17 cellular contexts compared by ENCODE assay signal in genomic region chr10:29329420-29329819, GRCh38. TPM values are rescaled to one million over a fixed set of nuclear protein-coding genes. Genes with fewer than 3 reads are reported as not detected.
A peak's percentile ranks its signal among the peaks of the same experiment; 100 is the strongest.
DNase-seq lines count a peak whose midpoint lies in the region; ATAC-seq lines count a peak whose summit lies in the region.
"Had no signal": no experiment of that assay in that cellular context is flagged by ENCODE, and none has a peak within 500 bp of the region (broad histone marks: within the 10 kb centered on the region; RNA-seq: fewer than 3 reads in every experiment).

No MANE protein-coding gene starts in this region.

- H3K36me3 Mint-ChIP-seq in stimulated activated naive B cell treated with anti-CD40 and anti-IgM and Interleukin-4, amounts not matched to agents 10 μg/mL and 1 μg/mL and 100 μg/mL, for 72 hours, result no peaks in the 10 kb centered on the region
- H3K36me3 Mint-ChIP-seq: stimulated activated effector memory CD8-positive, alpha-beta T cell treated with anti-CD3 and anti-CD28 coated beads, Interleukin-12 subunit alpha, Interleukin-12 subunit beta, amount 100 ng/mL, for 72 hours had no signal

- no peaks in the 10 kb centered on the region for H3K4me1 Mint-ChIP-seq in stimulated activated naive B cell treated with anti-CD40 and anti-IgM and Interleukin-4, amounts not matched to agents 10 μg/mL and 1 μg/mL and 100 μg/mL, for 72 hours
- H3K4me1 Mint-ChIP-seq: activated CD4-positive, alpha-beta memory T cell treated with anti-CD3 and anti-CD28 coated beads, Interleukin-2, amount 10 ng/mL, durations not matched to agents 7 days and 5 days; stimulated activated effector memory CD8-positive, alpha-beta T cell treated with anti-CD3 and anti-CD28 coated beads, Interleukin-12 subunit alpha, Interleukin-12 subunit beta, amount 100 ng/mL, for 72 hours had no signal

- ATAC-seq in GM18511 (IDR thresholded peaks at IDR 0.05; ENCODE audit: unreplicated experiment) (no peak), GM18519 (IDR thresholded peaks at IDR 0.05; ENCODE audit: low FRiP score, unreplicated experiment) (no peak)
- no peak for ATAC-seq in stimulated activated naive B cell treated with anti-CD40 and anti-IgM and Interleukin-4, amounts not matched to agents 10 μg/mL and 1 μg/mL and 100 μg/mL, for 72 hours (replicated peaks)
- ATAC-seq: foreskin keratinocyte; stimulated activated effector memory CD8-positive, alpha-beta T cell treated with anti-CD3 and anti-CD28 coated beads, Interleukin-12 subunit alpha, Interleukin-12 subunit beta, amount 100 ng/mL, for 72 hours had no signal

- DNase-seq in GM03348 (ENCODE audit: low spot score), result peak; percentile 24
- peak; percentile 29 for DNase-seq in NCI-H2029 (lab: John Stamatoyannopoulos, UW)
- DNase-seq in fibroblast of peridontal ligament (ENCODE audit: extremely low read depth), result peak; percentile 33
- peak; percentile 59 for DNase-seq in renal cortical epithelial cell (ENCODE audit: low read depth)
- no peak for DNase-seq in HUDEP-2 (lab: John Stamatoyannopoulos, UW; ENCODE audit: unreplicated experiment in 76 of 76)
- DNase-seq in stimulated activated naive B cell treated with anti-CD40 and anti-IgM and Interleukin-4, amounts not matched to agents 10 μg/mL and 1 μg/mL and 100 μg/mL, for 72 hours, result no peak
- DNase-seq: activated CD4-positive, alpha-beta memory T cell treated with anti-CD3 and anti-CD28 coated beads, Interleukin-2, amount 10 ng/mL, durations not matched to agents 7 days and 5 days; anterior cingulate cortex; dorsolateral prefrontal cortex; foreskin keratinocyte; SHP77 treated with DMSO at 0.1 percent for 48 hours; stimulated activated CD4-positive, alpha-beta T cell treated with anti-CD3 and anti-CD28 coated beads, Interleukin-4, amount 100 ng/mL, for 24 hours had no signal

- peaks cover 0 to 8% of the 10 kb centered on the region in 2 donors for H3K27me3 Mint-ChIP-seq in stimulated activated naive B cell treated with anti-CD40 and anti-IgM and Interleukin-4, amounts not matched to agents 10 μg/mL and 1 μg/mL and 100 μg/mL, for 72 hours

- no peaks in the 10 kb centered on the region for H3K9me3 Mint-ChIP-seq in stimulated activated naive B cell treated with anti-CD40 and anti-IgM and Interleukin-4, amounts not matched to agents 10 μg/mL and 1 μg/mL and 100 μg/mL, for 72 hours
- H3K9me3 Mint-ChIP-seq: activated CD4-positive, alpha-beta memory T cell treated with anti-CD3 and anti-CD28 coated beads, Interleukin-2, amount 10 ng/mL, durations not matched to agents 7 days and 5 days; activated T-helper 2 cell treated with anti-CD3 and anti-CD28 coated beads, Interferon-gamma antibody, Interleukin-2, Interleukin-4, amounts not matched to agents 10 μg/mL and 5 μg/mL and 100 μg/mL, durations not matched to agents 14 hours and 24 hours and 36 hours; stimulated activated effector memory CD8-positive, alpha-beta T cell treated with anti-CD3 and anti-CD28 coated beads, Interleukin-12 subunit alpha, Interleukin-12 subunit beta, amount 100 ng/mL, for 72 hours had no signal

- H3K27ac Mint-ChIP-seq in stimulated activated naive B cell treated with anti-CD40 and anti-IgM and Interleukin-4, amounts not matched to agents 10 μg/mL and 1 μg/mL and 100 μg/mL, for 72 hours, result no peak overlapping the region
- H3K27ac Mint-ChIP-seq: activated CD4-positive, alpha-beta memory T cell treated with anti-CD3 and anti-CD28 coated beads, Interleukin-2, amount 10 ng/mL, durations not matched to agents 7 days and 5 days; activated T-helper 2 cell treated with anti-CD3 and anti-CD28 coated beads, Interferon-gamma antibody, Interleukin-2, Interleukin-4, amounts not matched to agents 10 μg/mL and 5 μg/mL and 100 μg/mL, durations not matched to agents 14 hours and 24 hours and 36 hours; stimulated activated effector memory CD8-positive, alpha-beta T cell treated with anti-CD3 and anti-CD28 coated beads, Interleukin-12 subunit alpha, Interleukin-12 subunit beta, amount 100 ng/mL, for 72 hours had no signal

- H3K4me3 Mint-ChIP-seq in stimulated activated naive B cell treated with anti-CD40 and anti-IgM and Interleukin-4, amounts not matched to agents 10 μg/mL and 1 μg/mL and 100 μg/mL, for 72 hours, result no peak overlapping the region
- H3K4me3 Mint-ChIP-seq: activated CD4-positive, alpha-beta memory T cell treated with anti-CD3 and anti-CD28 coated beads, Interleukin-2, amount 10 ng/mL, durations not matched to agents 7 days and 5 days; stimulated activated effector memory CD8-positive, alpha-beta T cell treated with anti-CD3 and anti-CD28 coated beads, Interleukin-12 subunit alpha, Interleukin-12 subunit beta, amount 100 ng/mL, for 72 hours had no signal

RNA-seq across cellular contexts. Expression of gene LYZL1, which starts 40.5 kb away (rescaled TPM):
- total RNA-seq in renal cortical epithelial cell, result not detected in 2 replicates
- total RNA-seq: activated CD4-positive, alpha-beta memory T cell treated with anti-CD3 and anti-CD28 coated beads, Interleukin-2, amount 10 ng/mL, durations not matched to agents 7 days and 5 days; activated T-helper 2 cell treated with anti-CD3 and anti-CD28 coated beads, Interferon-gamma antibody, Interleukin-2, Interleukin-4, amounts not matched to agents 10 μg/mL and 5 μg/mL and 100 μg/mL, durations not matched to agents 14 hours and 24 hours and 36 hours; dorsolateral prefrontal cortex; foreskin keratinocyte; G401 had no signal

Comparison
In these comparisons a context has a peak if more than half of its experiments do, and no peak if none do; other contexts are left out.
1. DNase-seq: peak in GM03348 (single experiment), NCI-H2029 (single experiment), fibroblast of peridontal ligament (single experiment) and renal cortical epithelial cell (single experiment); none in HUDEP-2 (0 of 76) and stimulated activated naive B cell treated with anti-CD40 and anti-IgM and Interleukin-4, amounts not matched to agents 10 μg/mL and 1 μg/mL and 100 μg/mL, for 72 hours (single experiment).